In genomic region chr11:57323503-57324153, GRCh38 we compare ENCODE assay signal across 8 cellular contexts. TPM values are rescaled to one million over a fixed set of nuclear protein-coding genes. Genes with fewer than 3 reads are reported as not detected.
DNase-seq lines count a peak whose midpoint lies in the region; ATAC-seq and TF ChIP-seq lines count a peak whose summit lies in the region.

No MANE protein-coding gene starts in this region.

- peaks cover 4 to 64% (median 32%) of the 10 kb centered on the region in 12 donors for H3K4me1 ChIP-seq in heart left ventricle
- H3K4me1 ChIP-seq in liver (ENCODE audit: control insufficient read depth in 4 of 4, insufficient read depth in 4 of 4, low read length in 3 of 4): peaks cover 13 to 55% (median 47%) of the 10 kb centered on the region in 4 donors

- peak overlapping the region in 1 of 2 donors; percentile 56 for H3K9ac ChIP-seq in liver (ENCODE audit: low read depth in 1 of 2, low read length in 2 of 2)

- intact Hi-C loops in heart left ventricle (cut with DNase I): loop anchor here in 1 of 10 donors (5.0 to 10.0 kb wide), 2 partner anchors 46 to 1251 kb away; partner anchors contain the start of genes LPXN and ZFP91
- intact Hi-C loops in Right ventricle myocardium inferior (cut with DNase I): no loop called here

- DNase-seq in heart left ventricle (no peak), Right ventricle myocardium inferior (ENCODE audit: missing footprints) (no peak), astrocyte of the spinal cord (ENCODE audit: low read depth, low spot score) (peak; percentile 29), type B pancreatic cell (ENCODE audit: extremely low spot score, unreplicated experiment) (no peak), cerebellum (ENCODE audit: low spot score) (no peak)

- H3K4me3 Mint-ChIP-seq in type B pancreatic cell: peak overlapping the region; percentile 95

- H3K36me3 ChIP-seq in heart left ventricle: peaks cover 0 to 52% (median 38%) of the 10 kb centered on the region in 9 donors
- H3K36me3 ChIP-seq in liver (ENCODE audit: control insufficient read depth in 4 of 4, insufficient read depth in 3 of 4, low read depth in 1 of 4, low read length in 3 of 4): peaks cover 4 to 19% (median 8%) of the 10 kb centered on the region in 4 donors

- H3K4me1 Mint-ChIP-seq in type B pancreatic cell (ENCODE audit: unreplicated experiment): peaks cover 48% of the 10 kb centered on the region

- H3K27ac ChIP-seq in heart left ventricle (peak overlapping the region; percentile 88 to 98 (median 94)), liver (ENCODE audit: low read depth in 1 of 2, low read length in 2 of 2) (peak overlapping the region; percentile 82 to 87)

- H3K27me3 Mint-ChIP-seq in type B pancreatic cell: no peaks in the 10 kb centered on the region

- H3K27ac Mint-ChIP-seq in type B pancreatic cell: peak overlapping the region; percentile 96

- TF ChIP-seq RAD21 in liver (IDR thresholded peaks at IDR 0.05): no peak

- peaks cover 30% of the 10 kb centered on the region for H3K36me3 Mint-ChIP-seq in type B pancreatic cell

- TF ChIP-seq CTCF in heart left ventricle (IDR thresholded peaks at IDR 0.05) (peak in 3 of 12 donors; percentile 7 to 20 (median 18)), astrocyte of the spinal cord (IDR thresholded peaks at IDR 0.05; ENCODE audit: low read depth, low read length) (peak; percentile 23), liver (IDR thresholded peaks at IDR 0.05; ENCODE audit: low read depth, low read length, missing input control) (no peak), type B pancreatic cell (conservative IDR thresholded peaks at IDR 0.05) (no peak)

- ATAC-seq in heart left ventricle: no peak
- no peak for ATAC-seq in Right ventricle myocardium inferior
- no peak for ATAC-seq in HG02970 (IDR thresholded peaks at IDR 0.05; ENCODE audit: low FRiP score, unreplicated experiment)
- ATAC-seq in GM19455 (IDR thresholded peaks at IDR 0.05; ENCODE audit: unreplicated experiment): no peak

- H3K27me3 ChIP-seq in heart left ventricle (no peaks in the 10 kb centered on the region), liver (ENCODE audit: control insufficient read depth in 4 of 4, insufficient read depth in 4 of 4, low read length in 3 of 4) (no peaks in the 10 kb centered on the region)

- in situ Hi-C loops in astrocyte of the spinal cord (cut with HindIII; ENCODE audit: low sequenced_read_pairs): no loop called here

- TF ChIP-seq POLR2A in heart left ventricle (IDR thresholded peaks at IDR 0.05): no peak

- 30 to 35% (median 34%) methylated on average over 11 of the region's 11 CpGs for WGBS in heart left ventricle, 4 donors
- 37% methylated on average over 11 of the region's 11 CpGs for WGBS in liver

- peak overlapping the region; percentile 67 to 89 (median 75) for H3K4me3 ChIP-seq in heart left ventricle
- peak overlapping the region; percentile 84 for H3K4me3 ChIP-seq in astrocyte of the spinal cord (ENCODE audit: low read depth, low read length)
- peak overlapping the region; percentile 70 to 82 (median 70) for H3K4me3 ChIP-seq in liver (ENCODE audit: low read depth in 1 of 3, low read length in 3 of 3)

- H3K9me3 Mint-ChIP-seq in type B pancreatic cell: no peaks in the 10 kb centered on the region

- H3K9me3 ChIP-seq in heart left ventricle: no peaks in the 10 kb centered on the region
- no peaks in the 10 kb centered on the region for H3K9me3 ChIP-seq in liver (ENCODE audit: control insufficient read depth in 4 of 4, low read length in 3 of 4)

TF ChIP-seq in liver, 16 proteins besides CTCF, POLR2A, EP300 and RAD21:
- TF ChIP-seq NR2F2 (IDR thresholded peaks at IDR 0.05): no peak
- TF ChIP-seq ZBTB33 (IDR thresholded peaks at IDR 0.05): no peak
- TF ChIP-seq, protein P1, sequence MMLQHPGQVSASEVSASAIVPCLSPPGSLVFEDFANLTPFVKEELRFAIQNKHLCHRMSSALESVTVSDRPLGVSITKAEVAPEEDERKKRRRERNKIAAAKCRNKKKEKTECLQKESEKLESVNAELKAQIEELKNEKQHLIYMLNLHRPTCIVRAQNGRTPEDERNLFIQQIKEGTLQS (IDR thresholded peaks at IDR 0.05): no peak
- no peak for TF ChIP-seq GABPA (IDR thresholded peaks at IDR 0.05 in 1 of 2, conservative IDR thresholded peaks at IDR 0.05 in 1 of 2)
- no peak for TF ChIP-seq RXRA (IDR thresholded peaks at IDR 0.05)
- no peak for TF ChIP-seq EGR1 (IDR thresholded peaks at IDR 0.05; ENCODE audit: low read depth in 2 of 2)
- TF ChIP-seq TAF1 (conservative IDR thresholded peaks at IDR 0.05): no peak
- TF ChIP-seq JUND (IDR thresholded peaks at IDR 0.05): no peak
- TF ChIP-seq HNF4A (conservative IDR thresholded peaks at IDR 0.05): no peak
- TF ChIP-seq, protein P2, sequence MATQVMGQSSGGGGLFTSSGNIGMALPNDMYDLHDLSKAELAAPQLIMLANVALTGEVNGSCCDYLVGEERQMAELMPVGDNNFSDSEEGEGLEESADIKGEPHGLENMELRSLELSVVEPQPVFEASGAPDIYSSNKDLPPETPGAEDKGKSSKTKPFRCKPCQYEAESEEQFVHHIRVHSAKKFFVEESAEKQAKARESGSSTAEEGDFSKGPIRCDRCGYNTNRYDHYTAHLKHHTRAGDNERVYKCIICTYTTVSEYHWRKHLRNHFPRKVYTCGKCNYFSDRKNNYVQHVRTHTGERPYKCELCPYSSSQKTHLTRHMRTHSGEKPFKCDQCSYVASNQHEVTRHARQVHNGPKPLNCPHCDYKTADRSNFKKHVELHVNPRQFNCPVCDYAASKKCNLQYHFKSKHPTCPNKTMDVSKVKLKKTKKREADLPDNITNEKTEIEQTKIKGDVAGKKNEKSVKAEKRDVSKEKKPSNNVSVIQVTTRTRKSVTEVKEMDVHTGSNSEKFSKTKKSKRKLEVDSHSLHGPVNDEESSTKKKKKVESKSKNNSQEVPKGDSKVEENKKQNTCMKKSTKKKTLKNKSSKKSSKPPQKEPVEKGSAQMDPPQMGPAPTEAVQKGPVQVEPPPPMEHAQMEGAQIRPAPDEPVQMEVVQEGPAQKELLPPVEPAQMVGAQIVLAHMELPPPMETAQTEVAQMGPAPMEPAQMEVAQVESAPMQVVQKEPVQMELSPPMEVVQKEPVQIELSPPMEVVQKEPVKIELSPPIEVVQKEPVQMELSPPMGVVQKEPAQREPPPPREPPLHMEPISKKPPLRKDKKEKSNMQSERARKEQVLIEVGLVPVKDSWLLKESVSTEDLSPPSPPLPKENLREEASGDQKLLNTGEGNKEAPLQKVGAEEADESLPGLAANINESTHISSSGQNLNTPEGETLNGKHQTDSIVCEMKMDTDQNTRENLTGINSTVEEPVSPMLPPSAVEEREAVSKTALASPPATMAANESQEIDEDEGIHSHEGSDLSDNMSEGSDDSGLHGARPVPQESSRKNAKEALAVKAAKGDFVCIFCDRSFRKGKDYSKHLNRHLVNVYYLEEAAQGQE (IDR thresholded peaks at IDR 0.05): no peak
- TF ChIP-seq FOXA1 (IDR thresholded peaks at IDR 0.05): no peak
- no peak for TF ChIP-seq FOXA2 (IDR thresholded peaks at IDR 0.05)
- TF ChIP-seq SP1 (IDR thresholded peaks at IDR 0.05): no peak
- TF ChIP-seq, protein P3, sequence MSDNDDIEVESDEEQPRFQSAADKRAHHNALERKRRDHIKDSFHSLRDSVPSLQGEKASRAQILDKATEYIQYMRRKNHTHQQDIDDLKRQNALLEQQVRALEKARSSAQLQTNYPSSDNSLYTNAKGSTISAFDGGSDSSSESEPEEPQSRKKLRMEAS (IDR thresholded peaks at IDR 0.05): no peak
- TF ChIP-seq YY1 (IDR thresholded peaks at IDR 0.05): no peak
- no peak for TF ChIP-seq HNF4G (IDR thresholded peaks at IDR 0.05)

RNA-seq across cellular contexts. Expression of gene TNKS1BP1, which starts 1.1 kb away (rescaled TPM):
- total RNA-seq in heart left ventricle (10 to 100 TPM; 25.3 to 68.3 (median 33.1) TPM), Right ventricle myocardium inferior (51.2 TPM), liver (10 to 100 TPM; 28.3 to 61.9 TPM), type B pancreatic cell (ENCODE audit: low replicate concordance) (122 and 166 TPM in 2 replicates), cerebellum (13.9 TPM)
- polyA plus RNA-seq in heart left ventricle (10 to 100 TPM; 36.9 to 45.3 TPM), liver (10 to 100 TPM; 32.0 to 67.1 TPM)

RNA-seq across cellular contexts. Expression of gene SSRP1, which starts 12.1 kb away (rescaled TPM):
- 10 to 100 TPM; 31.8 to 60.4 (median 41.6) TPM for total RNA-seq in heart left ventricle
- polyA plus RNA-seq in heart left ventricle: 10 to 100 TPM; 21.8 to 86.5 TPM
- total RNA-seq in Right ventricle myocardium inferior: 33.8 TPM
- total RNA-seq in liver: 10 to 100 TPM; 28.5 to 45.3 TPM
- polyA plus RNA-seq in liver: 10 to 100 TPM; 13.9 to 28.2 TPM
- total RNA-seq in type B pancreatic cell (ENCODE audit: low replicate concordance): 108 and 164 TPM in 2 replicates
- total RNA-seq in cerebellum: 40.0 TPM

RNA-seq across cellular contexts. Expression of gene P2RX3, which starts 14.5 kb away (rescaled TPM):
- total RNA-seq in heart left ventricle (1 to 10 TPM in 7 of 9 donors, under 1 TPM in 2; 0.63 to 7.1 (median 1.5) TPM), Right ventricle myocardium inferior (3.2 TPM), liver (under 1 TPM; 0.28 to 0.33 TPM), type B pancreatic cell (ENCODE audit: low replicate concordance) (0.52 and 4.0 TPM in 2 replicates), cerebellum (not detected)
- polyA plus RNA-seq in heart left ventricle (under 1 TPM; 0.35 to 0.72 TPM), liver (under 1 TPM; 0.18 TPM)

RNA-seq across cellular contexts. Expression of gene PRG3, which starts 57.3 kb away (rescaled TPM):
- total RNA-seq in heart left ventricle: not detected
- not detected for polyA plus RNA-seq in heart left ventricle
- total RNA-seq in Right ventricle myocardium inferior: not detected
- 1 to 10 TPM in 1 of 2 donors, not detected in 1; 4.9 TPM for total RNA-seq in liver
- polyA plus RNA-seq in liver: under 1 TPM in 1 of 2 donors, not detected in 1; 0.22 TPM
- not detected in 2 replicates for total RNA-seq in type B pancreatic cell (ENCODE audit: low replicate concordance)
- total RNA-seq in cerebellum: not detected
